In genomic region chr22:50507991-50508884, GRCh38 we compare ENCODE assay signal across 8 cellular contexts. TPM values are rescaled to one million over a fixed set of nuclear protein-coding genes. Genes with fewer than 3 reads are reported as not detected.
DNase-seq lines count a peak whose midpoint lies in the region; ATAC-seq, FAIRE-seq and TF ChIP-seq lines count a peak whose summit lies in the region.

TSS of gene NCAPH2 (plus strand) at chr22:50508224. CDS start at chr22:50508338, 114 bp downstream.

- peak; percentile 68 for ATAC-seq in GM21723 (IDR thresholded peaks at IDR 0.05; ENCODE audit: unreplicated experiment)
- peak; percentile 79 for ATAC-seq in activated T-helper 17 cell treated with anti-CD3 and anti-CD28 coated beads, Interleukin-2, amount 50 U/mL, for 72 hours (replicated peaks)
- peak; percentile 86 for ATAC-seq in naive thymus-derived CD4-positive, alpha-beta T cell
- ATAC-seq in stimulated activated naive B cell treated with anti-CD40 and anti-IgM and Interleukin-4, amounts not matched to agents 10 μg/mL and 1 μg/mL and 100 μg/mL, for 72 hours (replicated peaks) = peak; percentile 65 to 73

- no peaks in the 10 kb centered on the region for H3K9me3 Mint-ChIP-seq in activated T-helper 17 cell treated with anti-CD3 and anti-CD28 coated beads, Interleukin-2, amount 50 U/mL, for 72 hours
- no peaks in the 10 kb centered on the region for H3K9me3 Mint-ChIP-seq in naive thymus-derived CD4-positive, alpha-beta T cell
- H3K9me3 Mint-ChIP-seq in stimulated activated naive B cell treated with anti-CD40 and anti-IgM and Interleukin-4, amounts not matched to agents 10 μg/mL and 1 μg/mL and 100 μg/mL, for 72 hours = no peaks in the 10 kb centered on the region

- H3K27ac ChIP-seq in naive thymus-derived CD4-positive, alpha-beta T cell (ENCODE audit: low read depth, low read length) = peak within 1 kb of the TSS; percentile 99

- POLR2A ChIA-PET in naive thymus-derived CD4-positive, alpha-beta T cell (lab: Charles Lee) = interaction anchor here (0.6 to 6.2 kb wide), 27 partner anchors 10 to 548 kb away, joined by 3 to 116 read pairs (median 4); partner anchors contain the start of genes CHKB, KLHDC7B, PIM3 and SCO2

- peak within 1 kb of the TSS; percentile 94 for H3K27ac Mint-ChIP-seq in activated T-helper 17 cell treated with anti-CD3 and anti-CD28 coated beads, Interleukin-2, amount 50 U/mL, for 72 hours
- peak within 1 kb of the TSS; percentile 89 to 99 (median 98) for H3K27ac Mint-ChIP-seq in naive thymus-derived CD4-positive, alpha-beta T cell
- peak within 1 kb of the TSS; percentile 99 for H3K27ac Mint-ChIP-seq in stimulated activated naive B cell treated with anti-CD40 and anti-IgM and Interleukin-4, amounts not matched to agents 10 μg/mL and 1 μg/mL and 100 μg/mL, for 72 hours

- peaks cover 19 to 26% of the 10 kb centered on the region in 2 donors for H3K4me1 ChIP-seq in naive thymus-derived CD4-positive, alpha-beta T cell (ENCODE audit: control insufficient read depth in 2 of 2, insufficient read depth in 2 of 2, low read length in 2 of 2)

- no peak for FAIRE-seq in RCC 7860 (lab: Jason Lieb, UNC)

- no peaks in the 10 kb centered on the region for H3K9me3 ChIP-seq in naive thymus-derived CD4-positive, alpha-beta T cell (ENCODE audit: control insufficient read depth in 2 of 3, low read length in 3 of 3)

- peaks cover 14% of the 10 kb centered on the region for H3K4me1 Mint-ChIP-seq in activated T-helper 17 cell treated with anti-CD3 and anti-CD28 coated beads, Interleukin-2, amount 50 U/mL, for 72 hours
- peaks cover 14 to 33% (median 27%) of the 10 kb centered on the region in 7 donors for H3K4me1 Mint-ChIP-seq in naive thymus-derived CD4-positive, alpha-beta T cell
- peaks cover 15 to 17% of the 10 kb centered on the region in 2 donors for H3K4me1 Mint-ChIP-seq in stimulated activated naive B cell treated with anti-CD40 and anti-IgM and Interleukin-4, amounts not matched to agents 10 μg/mL and 1 μg/mL and 100 μg/mL, for 72 hours

- TF ChIP-seq CTCF in fibroblast of mammary gland (conservative IDR thresholded peaks at IDR 0.05; ENCODE audit: control insufficient read depth, insufficient read depth, low read depth, low read length) = no peak

- peak within 1 kb of the TSS; percentile 99 for H3K4me3 Mint-ChIP-seq in activated T-helper 17 cell treated with anti-CD3 and anti-CD28 coated beads, Interleukin-2, amount 50 U/mL, for 72 hours
- H3K4me3 Mint-ChIP-seq in naive thymus-derived CD4-positive, alpha-beta T cell = peak within 1 kb of the TSS; percentile 88 to 97 (median 94)
- peak within 1 kb of the TSS; percentile 98 to 99 for H3K4me3 Mint-ChIP-seq in stimulated activated naive B cell treated with anti-CD40 and anti-IgM and Interleukin-4, amounts not matched to agents 10 μg/mL and 1 μg/mL and 100 μg/mL, for 72 hours

- H3K27me3 ChIP-seq in naive thymus-derived CD4-positive, alpha-beta T cell (ENCODE audit: control insufficient read depth in 2 of 2, insufficient read depth in 2 of 2, low read length in 2 of 2) = no peaks in the 10 kb centered on the region

- H3K27me3 Mint-ChIP-seq in activated T-helper 17 cell treated with anti-CD3 and anti-CD28 coated beads, Interleukin-2, amount 50 U/mL, for 72 hours = no peaks in the 10 kb centered on the region
- H3K27me3 Mint-ChIP-seq in naive thymus-derived CD4-positive, alpha-beta T cell = no peaks in the 10 kb centered on the region
- H3K27me3 Mint-ChIP-seq in stimulated activated naive B cell treated with anti-CD40 and anti-IgM and Interleukin-4, amounts not matched to agents 10 μg/mL and 1 μg/mL and 100 μg/mL, for 72 hours = no peaks in the 10 kb centered on the region

- peak; percentile 80 for DNase-seq in DMS53 treated with DMSO at 0.1 percent for 48 hours (lab: John Stamatoyannopoulos, UW; ENCODE audit: unreplicated experiment)
- DNase-seq in KG1 (lab: John Stamatoyannopoulos, UW) = peak; percentile 89
- peak; percentile 89 for DNase-seq in RCC 7860 (ENCODE audit: low spot score)
- peak; percentile 95 for DNase-seq in fibroblast of mammary gland (ENCODE audit: low read depth)
- peak; percentile 95 to 99 (median 97) for DNase-seq in naive thymus-derived CD4-positive, alpha-beta T cell
- peak; percentile 96 for DNase-seq in stimulated activated naive B cell treated with anti-CD40 and anti-IgM and Interleukin-4, amounts not matched to agents 10 μg/mL and 1 μg/mL and 100 μg/mL, for 72 hours

- H3K36me3 ChIP-seq in naive thymus-derived CD4-positive, alpha-beta T cell (ENCODE audit: control insufficient read depth in 2 of 3, insufficient read depth in 3 of 3, low read length in 3 of 3) = peaks cover 0 to 42% (median 7%) of the 10 kb centered on the region in 3 experiments

- CTCF ChIA-PET in naive thymus-derived CD4-positive, alpha-beta T cell (lab: Charles Lee) = interaction anchor here (1.1 to 2.0 kb wide), 8 partner anchors 10 to 256 kb away, joined by 3 to 25 read pairs (median 5); partner anchors contain the start of genes HDAC10 and SCO2

- H3K4me3 ChIP-seq in fibroblast of mammary gland (ENCODE audit: control insufficient read depth, low read depth, low read length) = peak within 1 kb of the TSS; percentile 95
- H3K4me3 ChIP-seq in naive thymus-derived CD4-positive, alpha-beta T cell (ENCODE audit: low read length) = peak within 1 kb of the TSS; percentile 91

- intact Hi-C loops in naive thymus-derived CD4-positive, alpha-beta T cell (cut with micrococcal nuclease) = loop anchor here (1.0 to 10.0 kb wide), 15 partner anchors 17 to 317 kb away; partner anchors contain the start of genes CHKB (in 2 of the 2), MAPK11 (in 2 of the 2), SCO2 (in 2 of the 2) and SBF1 (in 1 of the 2)

- H3K36me3 Mint-ChIP-seq in activated T-helper 17 cell treated with anti-CD3 and anti-CD28 coated beads, Interleukin-2, amount 50 U/mL, for 72 hours (ENCODE audit: low read depth) = peaks cover 49% of the 10 kb centered on the region
- H3K36me3 Mint-ChIP-seq in naive thymus-derived CD4-positive, alpha-beta T cell = peaks cover 0 to 7% (median 0%) of the 10 kb centered on the region in 5 donors
- H3K36me3 Mint-ChIP-seq in stimulated activated naive B cell treated with anti-CD40 and anti-IgM and Interleukin-4, amounts not matched to agents 10 μg/mL and 1 μg/mL and 100 μg/mL, for 72 hours = peaks cover 11 to 16% of the 10 kb centered on the region in 2 donors

RNA-seq across cellular contexts. Expression of gene NCAPH2, which starts in this region (rescaled TPM):
- 100 to 1,000 TPM; 112 to 138 TPM for total RNA-seq in activated T-helper 17 cell treated with anti-CD3 and anti-CD28 coated beads, Interleukin-2, amount 50 U/mL, for 72 hours
- total RNA-seq in naive thymus-derived CD4-positive, alpha-beta T cell = 100 to 1,000 TPM in 2 of 5 experiments, 10 to 100 TPM in 3; 74.3 to 135 (median 91.1) TPM
- 10 to 100 TPM; 37.8 to 46.6 TPM for polyA plus RNA-seq in naive thymus-derived CD4-positive, alpha-beta T cell

Comparison
In these comparisons a context has a peak if more than half of its experiments do, and no peak if none do; other contexts are left out.
1. Peak in every context shown above with its lines: DNase-seq, ATAC-seq, H3K4me3 ChIP-seq and H3K27ac ChIP-seq.